In the genomic region with DNA sequence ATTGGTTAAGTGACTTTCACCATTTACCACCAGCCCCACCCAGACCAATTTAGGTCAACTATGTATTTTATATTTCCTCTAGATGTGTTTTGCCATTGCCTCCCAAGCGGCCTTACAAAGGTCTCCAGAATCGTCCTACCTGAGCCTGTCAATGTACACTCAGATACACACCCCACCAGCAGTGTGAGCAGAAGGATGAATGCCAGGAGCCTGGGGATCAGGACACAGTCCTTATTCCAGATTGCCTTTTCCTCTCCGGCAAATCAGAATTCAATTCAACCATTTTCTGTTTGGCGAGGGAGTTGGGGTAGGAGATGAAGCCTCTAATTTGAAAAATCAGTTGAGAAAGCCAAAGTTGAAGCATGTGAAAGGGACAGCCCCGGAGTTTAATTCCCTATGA, we compare ENCODE assay signal across 18 cellular contexts. TPM values are rescaled to one million over a fixed set of nuclear protein-coding genes. Genes with fewer than 3 reads are reported as not detected.
A peak's percentile ranks its signal among the peaks of the same experiment; 100 is the strongest.
DNase-seq lines count a peak whose midpoint lies in the region; ATAC-seq and TF ChIP-seq lines count a peak whose summit lies in the region.
"Had no signal": no experiment of that assay in that cellular context is flagged by ENCODE, and none has a peak within 500 bp of the region (broad histone marks: within the 10 kb centered on the region; RNA-seq: fewer than 3 reads in every experiment).

No MANE protein-coding gene starts in this region.

- H2AFZ ChIP-seq in PC-9 (no peak overlapping the region), osteoblast (ENCODE audit: low read length) (peak overlapping the region; percentile 64)

- no peak for DNase-seq in CD4-positive, CD25-positive, alpha-beta regulatory T cell
- DNase-seq in PC-9 (no peak), cerebellum (ENCODE audit: low spot score) (peak; percentile 71), osteoblast (ENCODE audit: insufficient read length, low spot score, missing footprints) (no peak), middle frontal gyrus (ENCODE audit: extremely low spot score, low spot score) (no peak), T-helper 2 cell (no peak), DMS 273 treated with DMSO at 0.1 percent for 48 hours (lab: John Stamatoyannopoulos, UW) (no peak)
- DNase-seq in activated CD4-positive, CD25-positive, alpha-beta regulatory T cell (lab: John Stamatoyannopoulos, UW), result no peak
- DNase-seq: CD4-positive, alpha-beta memory T cell; left lung; NCI-H1105 treated with DMSO at 0.1 percent for 48 hours; NCI-H2081; NCI-H446; SJCRH30; T-helper 1 cell had no signal

- no peak overlapping the region for H3K4me3 Mint-ChIP-seq in CD4-positive, CD25-positive, alpha-beta regulatory T cell
- H3K4me3 Mint-ChIP-seq: CD4-positive, alpha-beta memory T cell had no signal

- peaks cover 63% of the 10 kb centered on the region for H3K36me3 ChIP-seq in CD4-positive, CD25-positive, alpha-beta regulatory T cell (ENCODE audit: control insufficient read depth, insufficient read depth, low read length)
- H3K36me3 ChIP-seq in PC-9 (ENCODE audit: low read depth), result peaks cover 26% of the 10 kb centered on the region
- peaks cover 52% of the 10 kb centered on the region for H3K36me3 ChIP-seq in osteoblast (ENCODE audit: insufficient read depth, low read length)
- H3K36me3 ChIP-seq: SJCRH30, suprapubic skin had no signal

- no peaks in the 10 kb centered on the region for H3K9me3 Mint-ChIP-seq in CD4-positive, CD25-positive, alpha-beta regulatory T cell
- H3K9me3 Mint-ChIP-seq: CD4-positive, alpha-beta memory T cell had no signal

- BruUV-seq in PC-9 (replicated peaks; lab: Mats Ljungman, UMichigan), result TSS peak; percentile 91

- POLR2A ChIA-PET in PC-9 (lab: Charles Lee; ENCODE audit: unreplicated experiment), result no interaction called here

- peaks cover 71% of the 10 kb centered on the region for H3K36me3 Mint-ChIP-seq in CD4-positive, CD25-positive, alpha-beta regulatory T cell

- no peak overlapping the region for H3K4me3 ChIP-seq in CD4-positive, CD25-positive, alpha-beta regulatory T cell (ENCODE audit: low read depth, low read length)
- H3K4me3 ChIP-seq in PC-9, result peak overlapping the region; percentile 3; the same call in 1 of the 2 replicates
- H3K4me3 ChIP-seq in osteoblast (ENCODE audit: insufficient read depth, low read length), result no peak overlapping the region
- H3K4me3 ChIP-seq: left lung, SJCRH30, suprapubic skin had no signal

- TF ChIP-seq CTCF in PC-9 (conservative IDR thresholded peaks at IDR 0.05) (no peak), osteoblast (IDR thresholded peaks at IDR 0.05; ENCODE audit: extremely low read depth, low read depth, low read length) (no peak)

- no peak for ATAC-seq in CD4-positive, CD25-positive, alpha-beta regulatory T cell (ENCODE audit: low read depth in 2 of 2)

- intact Hi-C loops in PC-9 (cut with micrococcal nuclease; ENCODE audit: unreplicated experiment), result loop anchor here (1.0 kb wide), 1 partner anchor 14 kb away; no protein-coding TSS in a partner anchor

- H3K9me2 ChIP-seq in PC-9 (ENCODE audit: insufficient read depth), result no peaks in the 10 kb centered on the region

- H3F3A ChIP-seq in PC-9 (ENCODE audit: insufficient read depth, low read depth), result peaks cover 65% of the 10 kb centered on the region

- H3K27me3 ChIP-seq in CD4-positive, CD25-positive, alpha-beta regulatory T cell (ENCODE audit: control insufficient read depth, insufficient read depth, low read length), result no peaks in the 10 kb centered on the region
- H3K27me3 ChIP-seq in PC-9 (ENCODE audit: insufficient read depth, low read depth), result no peaks in the 10 kb centered on the region
- no peaks in the 10 kb centered on the region for H3K27me3 ChIP-seq in osteoblast (ENCODE audit: insufficient read depth, low read length)
- H3K27me3 ChIP-seq: left lung, SJCRH30, suprapubic skin had no signal

- H3K9me3 ChIP-seq in CD4-positive, CD25-positive, alpha-beta regulatory T cell (ENCODE audit: control insufficient read depth in 2 of 2, low read length in 2 of 2), result no peaks in the 10 kb centered on the region
- H3K9me3 ChIP-seq in PC-9 (ENCODE audit: insufficient read depth, low read depth) (no peaks in the 10 kb centered on the region), osteoblast (ENCODE audit: low read depth, low read length) (no peaks in the 10 kb centered on the region)
- H3K9me3 ChIP-seq: left lung, SJCRH30, suprapubic skin had no signal

- H3K4me1 ChIP-seq in CD4-positive, CD25-positive, alpha-beta regulatory T cell (ENCODE audit: control insufficient read depth, insufficient read depth, low read length, poor library complexity, severe bottlenecking), result no peaks in the 10 kb centered on the region
- peaks cover 51% of the 10 kb centered on the region for H3K4me1 ChIP-seq in PC-9 (replicated peaks; ENCODE audit: insufficient read depth)
- peaks cover 28% of the 10 kb centered on the region for H3K4me1 ChIP-seq in osteoblast (ENCODE audit: insufficient read depth, low read length)
- H3K4me1 ChIP-seq: SJCRH30 had no signal

- H3K4me2 ChIP-seq in PC-9, result peak overlapping the region; percentile 52
- peak overlapping the region; percentile 41 for H3K4me2 ChIP-seq in osteoblast (ENCODE audit: insufficient read depth, low read length)

- CTCF ChIA-PET in PC-9 (lab: Charles Lee), result no interaction called here

- peaks cover 0 to 7% (median under 1%) of the 10 kb centered on the region in 4 donors for H3K4me1 Mint-ChIP-seq in CD4-positive, CD25-positive, alpha-beta regulatory T cell

- no peaks in the 10 kb centered on the region for H3K27me3 Mint-ChIP-seq in CD4-positive, CD25-positive, alpha-beta regulatory T cell
- H3K27me3 Mint-ChIP-seq: CD4-positive, alpha-beta memory T cell had no signal

- no peaks in the 10 kb centered on the region for H4K20me1 ChIP-seq in PC-9 (ENCODE audit: insufficient read depth)
- H4K20me1 ChIP-seq in osteoblast (ENCODE audit: insufficient read depth, low read length), result no peaks in the 10 kb centered on the region

- H3K27ac Mint-ChIP-seq in CD4-positive, CD25-positive, alpha-beta regulatory T cell, result peak overlapping the region in 2 of 3 donors; percentile 20 to 73

- H3K79me2 ChIP-seq in PC-9 (ENCODE audit: low read depth) (peaks cover 9% of the 10 kb centered on the region; the same call in 1 of the 2 replicates), osteoblast (ENCODE audit: insufficient read depth, low read length) (no peaks in the 10 kb centered on the region)

- H3K27ac ChIP-seq in CD4-positive, CD25-positive, alpha-beta regulatory T cell (ENCODE audit: insufficient read depth, low read length, poor library complexity, severe bottlenecking), result no peak overlapping the region
- H3K27ac ChIP-seq in PC-9 (peak overlapping the region; percentile 96), osteoblast (ENCODE audit: low read depth, low read length) (peak overlapping the region; percentile 92)
- H3K27ac ChIP-seq: left lung, SJCRH30 had no signal

RNA-seq across cellular contexts. Expression of gene CRTAM, which starts 35.4 kb away (rescaled TPM):
- total RNA-seq in CD4-positive, CD25-positive, alpha-beta regulatory T cell, result 1.4 TPM
- 1 to 10 TPM in 2 of 4 donors, under 1 TPM in 2; 0.29 to 1.9 (median 0.98) TPM for polyA plus RNA-seq in CD4-positive, CD25-positive, alpha-beta regulatory T cell
- not detected in 2 replicates for total RNA-seq in PC-9 (2021)
- total RNA-seq in cerebellum, result 1.7 TPM
- 0.59 and 1.1 TPM in 2 replicates for total RNA-seq in osteoblast
- total RNA-seq: LHCN-M2, pulmonary artery endothelial cell, SJCRH30 had no signal
